In genomic region chr17:41667280-41668008, GRCh38 we compare ENCODE assay signal across 1 cellular context.
TF ChIP-seq lines count a peak whose summit lies in the region.

No MANE protein-coding gene starts in this region.

TF ChIP-seq in HCT116, 20 proteins besides CTCF, POLR2A, EP300 and RAD21 (continued from another document):
- TF ChIP-seq ZBTB33 (IDR thresholded peaks at IDR 0.05; ENCODE audit: extremely low read depth, insufficient replicate concordance, low read length) (no peak), EZH2phosphoT487 (IDR thresholded peaks at IDR 0.05; ENCODE audit: borderline replicate concordance) (no peak), JUND (IDR thresholded peaks at IDR 0.05) (no peak), SRF (IDR thresholded peaks at IDR 0.05; ENCODE audit: low read depth) (no peak), CBX3 (IDR thresholded peaks at IDR 0.05; ENCODE audit: low read depth) (no peak), SP1 (IDR thresholded peaks at IDR 0.05; ENCODE audit: low read depth) (no peak), ZFX (IDR thresholded peaks at IDR 0.05) (no peak), SIN3A (IDR thresholded peaks at IDR 0.05; ENCODE audit: low read depth) (no peak), YY1 (IDR thresholded peaks at IDR 0.05; ENCODE audit: extremely low read depth, insufficient replicate concordance, low read depth, low read length) (no peak), REST (IDR thresholded peaks at IDR 0.05; ENCODE audit: low read depth) (no peak), EZH2 (IDR thresholded peaks at IDR 0.05) (no peak)
TF ChIP-seq in HCT116: peak in this region for 0.
